Comparison of ENCODE assay signal across 10 cellular contexts in the genomic region with DNA sequence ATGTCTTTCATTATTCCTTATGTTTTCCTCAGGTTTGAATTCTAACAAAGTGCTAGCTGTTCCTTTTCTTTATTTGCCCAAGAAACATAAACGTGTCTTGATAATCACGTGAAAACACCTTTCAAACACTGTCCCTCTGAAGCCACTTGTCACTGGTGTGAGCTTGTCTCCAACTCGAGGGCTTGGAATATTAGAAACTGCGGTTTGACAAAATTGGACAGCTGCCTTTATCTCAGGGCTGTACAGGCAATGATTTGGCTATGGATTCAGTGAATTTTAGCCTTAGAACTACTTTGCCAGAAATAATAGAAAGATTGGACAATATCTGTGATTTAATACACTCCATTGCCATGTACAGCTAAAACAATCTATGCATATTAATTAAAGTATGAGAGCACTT.
"Had no signal": no experiment of that assay in that cellular context is flagged by ENCODE, and none has a peak within 500 bp of the region (broad histone marks: within the 10 kb centered on the region; RNA-seq: fewer than 3 reads in every experiment).

No MANE protein-coding gene starts in this region.

- FAIRE-seq: HTR-8/SVneo, K562 had no signal

- H3K4me3 ChIP-seq: GM23248, HAP-1, K562 had no signal

- ATAC-seq: HCT116, K562 had no signal

- DNase-seq: GM23248, GOT3, H7, HFFc6, IMR-90, KG1 had no signal
